1 cellular context compared by ENCODE assay signal in genomic region chrX:22088326-22088725, GRCh38.
TF ChIP-seq lines count a peak whose summit lies in the region.

No MANE protein-coding gene starts in this region.

TF ChIP-seq in A549, 52 proteins besides CTCF, POLR2A, EP300 and RAD21 (continued from another document):
- TF ChIP-seq JUNB (IDR thresholded peaks at IDR 0.05): no peak
- no peak for TF ChIP-seq MYC (IDR thresholded peaks at IDR 0.05; ENCODE audit: borderline replicate concordance, low read length)
- no peak for TF ChIP-seq CEBPB (IDR thresholded peaks at IDR 0.05)
